ENCODE assay signal across 10 cellular contexts in the genomic region with DNA sequence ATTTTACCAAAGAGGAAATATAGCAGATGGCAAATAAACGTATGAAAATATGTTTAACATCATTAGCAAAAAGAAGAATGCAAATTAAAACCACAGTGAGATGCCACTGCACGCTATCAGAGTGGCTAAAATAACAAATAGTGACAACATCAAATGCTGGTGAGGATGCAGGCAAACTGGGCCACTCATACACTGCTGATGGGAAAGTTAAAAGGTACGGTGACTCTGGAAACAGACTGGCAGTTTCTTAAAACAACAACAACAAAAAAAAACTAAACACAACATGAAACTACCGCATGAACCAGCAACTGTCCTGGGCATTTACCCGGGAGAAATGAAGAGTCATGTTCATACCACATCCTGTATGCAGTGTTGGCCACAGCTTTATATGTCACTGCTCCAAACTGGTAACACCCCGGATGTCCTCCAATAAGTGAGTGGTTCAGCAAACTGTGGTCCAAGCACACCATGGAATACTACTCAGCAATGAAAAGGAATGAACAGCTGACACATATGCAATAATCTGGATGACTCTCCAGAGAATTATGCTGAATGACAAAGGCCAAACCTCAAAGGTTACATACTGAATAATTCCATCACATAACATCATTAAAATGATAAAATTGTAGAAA. TPM values are rescaled to one million over a fixed set of nuclear protein-coding genes. Genes with fewer than 3 reads are reported as not detected.
A peak's percentile ranks its signal among the peaks of the same experiment; 100 is the strongest.
DNase-seq lines count a peak whose midpoint lies in the region; ATAC-seq and TF ChIP-seq lines count a peak whose summit lies in the region.
"Had no signal": no experiment of that assay in that cellular context is flagged by ENCODE, and none has a peak within 500 bp of the region (broad histone marks: within the 10 kb centered on the region; RNA-seq: fewer than 3 reads in every experiment).

No MANE protein-coding gene starts in this region.

- peaks cover 23% of the 10 kb centered on the region for H3K36me3 Mint-ChIP-seq in MCF 10A (ENCODE audit: insufficient read depth, unreplicated experiment)
- peaks cover 34% of the 10 kb centered on the region for H3K36me3 Mint-ChIP-seq in activated T-helper 17 cell treated with anti-CD3 and anti-CD28 coated beads, Interleukin-2, amount 50 U/mL, for 72 hours (ENCODE audit: low read depth)
- peaks cover 30 to 34% of the 10 kb centered on the region in 2 donors for H3K36me3 Mint-ChIP-seq in stimulated activated naive B cell treated with anti-CD40 and anti-IgM and Interleukin-4, amounts not matched to agents 10 μg/mL and 1 μg/mL and 100 μg/mL, for 72 hours

- H3K36me3 ChIP-seq in breast epithelium (no peaks in the 10 kb centered on the region), mesendoderm (ENCODE audit: control insufficient read depth, insufficient read depth, low read length) (no peaks in the 10 kb centered on the region)

- peak; percentile 38 for ATAC-seq in HG03196 (IDR thresholded peaks at IDR 0.05; ENCODE audit: unreplicated experiment)
- peak; percentile 88 for ATAC-seq in activated T-helper 17 cell treated with anti-CD3 and anti-CD28 coated beads, Interleukin-2, amount 50 U/mL, for 72 hours (replicated peaks)
- ATAC-seq in stimulated activated naive B cell treated with anti-CD40 and anti-IgM and Interleukin-4, amounts not matched to agents 10 μg/mL and 1 μg/mL and 100 μg/mL, for 72 hours (replicated peaks): peak; percentile 55 to 59
- no peak for ATAC-seq in HG02970 (IDR thresholded peaks at IDR 0.05; ENCODE audit: low FRiP score, unreplicated experiment)

- H2AK5ac ChIP-seq in mesendoderm (ENCODE audit: low read length): no peak overlapping the region

- H2BK15ac ChIP-seq in mesendoderm (replicated peaks; ENCODE audit: low read depth): no peak overlapping the region

- DNase-seq in MCF 10A (ENCODE audit: unreplicated experiment) (no peak), breast epithelium (ENCODE audit: low spot score in 2 of 2) (no peak), mesendoderm (no peak), GOT3 (lab: John Stamatoyannopoulos, UW) (no peak)
- DNase-seq in stimulated activated naive B cell treated with anti-CD40 and anti-IgM and Interleukin-4, amounts not matched to agents 10 μg/mL and 1 μg/mL and 100 μg/mL, for 72 hours: peak; percentile 66

- no peaks in the 10 kb centered on the region for H3K27me3 Mint-ChIP-seq in MCF 10A (ENCODE audit: insufficient read depth, unreplicated experiment)
- H3K27me3 Mint-ChIP-seq in activated T-helper 17 cell treated with anti-CD3 and anti-CD28 coated beads, Interleukin-2, amount 50 U/mL, for 72 hours: no peaks in the 10 kb centered on the region
- H3K27me3 Mint-ChIP-seq in stimulated activated naive B cell treated with anti-CD40 and anti-IgM and Interleukin-4, amounts not matched to agents 10 μg/mL and 1 μg/mL and 100 μg/mL, for 72 hours: no peaks in the 10 kb centered on the region

- H3K27ac ChIP-seq in breast epithelium (no peak overlapping the region), mesendoderm (ENCODE audit: low read depth, low read length) (no peak overlapping the region)

- no peak overlapping the region for H4K5ac ChIP-seq in mesendoderm (ENCODE audit: low read length)

- no peak overlapping the region for H4K8ac ChIP-seq in mesendoderm (ENCODE audit: low read depth, low read length)

- H3K4me1 ChIP-seq in breast epithelium: peaks cover 0 to 6% of the 10 kb centered on the region in 2 donors
- H3K4me1 ChIP-seq in mesendoderm (ENCODE audit: control insufficient read depth, low read depth, low read length): no peaks in the 10 kb centered on the region

- peaks cover 23% of the 10 kb centered on the region for H3K79me2 ChIP-seq in mesendoderm (ENCODE audit: control insufficient read depth, insufficient read depth, low read length)

- no peak overlapping the region for H3K4ac ChIP-seq in mesendoderm (ENCODE audit: low read depth, low read length)

- H3K18ac ChIP-seq in mesendoderm (ENCODE audit: low read length): no peak overlapping the region

- no peaks in the 10 kb centered on the region for H3K27me3 ChIP-seq in breast epithelium
- no peaks in the 10 kb centered on the region for H3K27me3 ChIP-seq in mesendoderm (ENCODE audit: insufficient read depth, low read length, poor library complexity)

- POLR2A ChIA-PET in MCF 10A (lab: Yijun Ruan, JAX): interaction anchor here (0.9 kb wide), 1 partner anchor 15 kb away, joined by 3 read pairs; no protein-coding TSS in a partner anchor

- no peak overlapping the region for H3K23ac ChIP-seq in mesendoderm (ENCODE audit: low read length)

- H3K4me1 Mint-ChIP-seq in MCF 10A (ENCODE audit: insufficient read depth, unreplicated experiment): peaks cover 16% of the 10 kb centered on the region
- H3K4me1 Mint-ChIP-seq in activated T-helper 17 cell treated with anti-CD3 and anti-CD28 coated beads, Interleukin-2, amount 50 U/mL, for 72 hours: peaks cover 45% of the 10 kb centered on the region
- H3K4me1 Mint-ChIP-seq in stimulated activated naive B cell treated with anti-CD40 and anti-IgM and Interleukin-4, amounts not matched to agents 10 μg/mL and 1 μg/mL and 100 μg/mL, for 72 hours: peaks cover 58 to 91% of the 10 kb centered on the region in 2 donors

- H3K4me3 ChIP-seq in breast epithelium (no peak overlapping the region), mesendoderm (ENCODE audit: low read length) (no peak overlapping the region)

- no peak overlapping the region for H3K4me2 ChIP-seq in mesendoderm (ENCODE audit: low read length)

- no peak overlapping the region for H3K56ac ChIP-seq in mesendoderm (ENCODE audit: low read length)

- no TSS peak for BruUV-seq in MCF 10A (replicated peaks; lab: Mats Ljungman, UMichigan)

- TF ChIP-seq POLR2A in breast epithelium (IDR thresholded peaks at IDR 0.05): no peak

- CTCF ChIA-PET in MCF 10A (lab: Yijun Ruan, JAX): interaction anchor here (0.6 to 0.7 kb wide), 3 partner anchors 32 to 565 kb away, joined by 3 read pairs; no protein-coding TSS in a partner anchor

- H2BK120ac ChIP-seq in mesendoderm (ENCODE audit: low read depth, low read length): no peak overlapping the region

- no peak overlapping the region for H3K4me3 Mint-ChIP-seq in MCF 10A (ENCODE audit: unreplicated experiment)
- peak overlapping the region; percentile 82 for H3K4me3 Mint-ChIP-seq in activated T-helper 17 cell treated with anti-CD3 and anti-CD28 coated beads, Interleukin-2, amount 50 U/mL, for 72 hours
- H3K4me3 Mint-ChIP-seq in stimulated activated naive B cell treated with anti-CD40 and anti-IgM and Interleukin-4, amounts not matched to agents 10 μg/mL and 1 μg/mL and 100 μg/mL, for 72 hours: peak overlapping the region; percentile 44 to 76

- no peak for TF ChIP-seq CTCF in MCF 10A (IDR thresholded peaks at IDR 0.05; ENCODE audit: unreplicated experiment)
- no peak for TF ChIP-seq CTCF in breast epithelium (IDR thresholded peaks at IDR 0.05)

- peaks cover 25% of the 10 kb centered on the region for H3K79me1 ChIP-seq in mesendoderm (ENCODE audit: low read length)

- peak overlapping the region; percentile 43 for H3K27ac Mint-ChIP-seq in MCF 10A (ENCODE audit: low read depth, unreplicated experiment)
- peak overlapping the region; percentile 98 for H3K27ac Mint-ChIP-seq in activated T-helper 17 cell treated with anti-CD3 and anti-CD28 coated beads, Interleukin-2, amount 50 U/mL, for 72 hours
- peak overlapping the region; percentile 97 for H3K27ac Mint-ChIP-seq in stimulated activated naive B cell treated with anti-CD40 and anti-IgM and Interleukin-4, amounts not matched to agents 10 μg/mL and 1 μg/mL and 100 μg/mL, for 72 hours

- H2BK5ac ChIP-seq in mesendoderm (ENCODE audit: low read length): no peak overlapping the region

- no peak overlapping the region for H3K9ac ChIP-seq in mesendoderm (ENCODE audit: low read length)

- whole genome bisulfite sequencing in mesendoderm (ENCODE audit: extremely low coverage, insufficient coverage, low lambda C conversion rate): no CpG with 5 or more reads among the region's 6 CpGs

- no peaks in the 10 kb centered on the region for H3K9me3 Mint-ChIP-seq in MCF 10A (ENCODE audit: unreplicated experiment)
- no peaks in the 10 kb centered on the region for H3K9me3 Mint-ChIP-seq in activated T-helper 17 cell treated with anti-CD3 and anti-CD28 coated beads, Interleukin-2, amount 50 U/mL, for 72 hours
- H3K9me3 Mint-ChIP-seq in stimulated activated naive B cell treated with anti-CD40 and anti-IgM and Interleukin-4, amounts not matched to agents 10 μg/mL and 1 μg/mL and 100 μg/mL, for 72 hours: peaks cover 5 to 10% of the 10 kb centered on the region in 2 donors

- H3K9me3 ChIP-seq in breast epithelium: no peaks in the 10 kb centered on the region

- intact Hi-C loops in MCF 10A (cut with micrococcal nuclease): no loop called here
- intact Hi-C loops in breast epithelium (cut with DNase I; ENCODE audit: low total_unique reads): no loop called here

RNA-seq across cellular contexts. Expression of a gene that starts 22.3 kb away (rescaled TPM):
- total RNA-seq in MCF 10A (2022): 33.7 and 38.7 TPM in 2 replicates
- total RNA-seq in breast epithelium: 10 to 100 TPM; 17.3 to 40.2 (median 31.8) TPM
- total RNA-seq in activated T-helper 17 cell treated with anti-CD3 and anti-CD28 coated beads, Interleukin-2, amount 50 U/mL, for 72 hours: 10 to 100 TPM; 35.6 to 45.0 TPM
- polyA plus RNA-seq in mesendoderm (2013, experiment 1 of 2): 13.7 TPM
- polyA plus RNA-seq in mesendoderm (2013, experiment 2 of 2): 13.6 TPM

RNA-seq across cellular contexts. Expression of a gene that starts 46.5 kb away (rescaled TPM):
- total RNA-seq in MCF 10A (2022) (not detected in 2 replicates), breast epithelium (not detected)
- total RNA-seq in activated T-helper 17 cell treated with anti-CD3 and anti-CD28 coated beads, Interleukin-2, amount 50 U/mL, for 72 hours: not detected
- 0.46 TPM for polyA plus RNA-seq in mesendoderm (2013, experiment 1 of 2)
- 0.46 TPM for polyA plus RNA-seq in mesendoderm (2013, experiment 2 of 2)
- total RNA-seq: lung microvascular endothelial cell had no signal
- polyA plus RNA-seq: adipose tissue had no signal

RNA-seq across cellular contexts. Expression of a gene that starts 46.7 kb away (rescaled TPM):
- total RNA-seq in MCF 10A (2022) (9.0 and 9.2 TPM in 2 replicates), breast epithelium (10 to 100 TPM in 1 of 3 donors, 1 to 10 TPM in 2; 5.9 to 11.1 (median 6.4) TPM)
- 1 to 10 TPM; 4.0 to 4.2 TPM for total RNA-seq in activated T-helper 17 cell treated with anti-CD3 and anti-CD28 coated beads, Interleukin-2, amount 50 U/mL, for 72 hours
- polyA plus RNA-seq in mesendoderm (2013, experiment 1 of 2): 2.4 TPM
- 2.4 TPM for polyA plus RNA-seq in mesendoderm (2013, experiment 2 of 2)

Comparison
In these comparisons a context has a peak if more than half of its experiments do, and no peak if none do; other contexts are left out.
1. H3K27ac Mint-ChIP-seq: peak in every context shown above with its lines; median percentile 98 in activated T-helper 17 cell treated with anti-CD3 and anti-CD28 coated beads, Interleukin-2, amount 50 U/mL, for 72 hours; 97 in stimulated activated naive B cell treated with anti-CD40 and anti-IgM and Interleukin-4, amounts not matched to agents 10 μg/mL and 1 μg/mL and 100 μg/mL, for 72 hours; 43 in MCF 10A.